Comparison of ENCODE assay signal across 1 cellular context in the genomic region with DNA sequence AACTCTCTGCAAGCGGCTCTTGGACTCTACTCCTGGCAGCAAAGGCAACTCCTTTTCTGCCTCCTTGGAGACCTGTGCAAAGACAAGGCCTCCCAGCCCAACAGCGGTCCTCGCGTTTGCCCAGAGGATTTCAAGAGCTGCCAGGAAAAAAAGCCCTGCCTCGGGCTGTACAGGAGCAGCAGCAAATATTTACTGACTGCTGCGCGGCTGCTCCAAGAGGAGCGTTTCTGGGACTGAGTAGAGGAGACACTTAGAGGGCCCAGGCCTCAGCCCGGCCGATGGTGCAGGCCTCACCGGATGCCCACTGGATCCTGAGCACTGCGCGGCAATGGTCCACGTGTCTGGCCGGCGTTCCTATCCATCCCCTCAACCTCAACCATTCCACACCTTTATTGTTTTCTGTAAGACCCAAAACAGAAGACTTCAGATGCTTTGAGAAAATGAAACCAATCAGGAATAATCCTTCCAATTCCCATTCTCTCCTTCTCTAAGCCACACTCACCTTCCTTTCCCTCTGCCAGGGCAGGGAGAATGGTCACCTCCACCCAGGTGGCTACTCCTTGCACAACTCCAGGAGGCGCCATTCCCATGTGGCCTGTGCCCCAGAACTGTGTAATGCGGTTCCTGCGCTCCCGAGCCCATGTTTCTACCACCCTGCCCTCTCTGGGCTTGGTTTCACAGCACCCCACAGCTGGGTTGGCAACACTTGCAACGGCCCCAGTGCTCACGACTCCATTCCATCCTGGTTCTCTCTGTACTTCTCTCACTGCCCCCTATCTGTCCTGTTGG.
TF ChIP-seq lines count a peak whose summit lies in the region.

No MANE protein-coding gene starts in this region.

TF ChIP-seq in WTC11, 78 proteins besides CTCF, POLR2A, EP300 and RAD21 (continued from another document):
- TF ChIP-seq E2F5 (CRISPR knock-in tag; IDR thresholded peaks at IDR 0.05) (no peak), NR2C2 (CRISPR knock-in tag; IDR thresholded peaks at IDR 0.05) (no peak), SP1 (CRISPR knock-in tag; conservative IDR thresholded peaks at IDR 0.05) (no peak), TCF7 (CRISPR knock-in tag; IDR thresholded peaks at IDR 0.05; ENCODE audit: low read depth) (no peak), TEAD1 (CRISPR knock-in tag; IDR thresholded peaks at IDR 0.05) (no peak), NFYB (CRISPR knock-in tag; conservative IDR thresholded peaks at IDR 0.05; ENCODE audit: low read depth) (no peak), CREB1 (CRISPR knock-in tag; IDR thresholded peaks at IDR 0.05) (no peak), ZNF138 (CRISPR knock-in tag; conservative IDR thresholded peaks at IDR 0.05) (no peak), NR1H2 (CRISPR knock-in tag; IDR thresholded peaks at IDR 0.05) (no peak), PRDM15 (CRISPR knock-in tag; IDR thresholded peaks at IDR 0.05) (no peak), ATF2 (CRISPR knock-in tag; IDR thresholded peaks at IDR 0.05; ENCODE audit: borderline replicate concordance, low read depth) (no peak), FOXK1 (CRISPR knock-in tag; IDR thresholded peaks at IDR 0.05) (no peak), AFF4 (CRISPR knock-in tag; IDR thresholded peaks at IDR 0.05; ENCODE audit: borderline replicate concordance) (no peak), GTF2I (CRISPR knock-in tag; conservative IDR thresholded peaks at IDR 0.05) (no peak), ZBTB43 (CRISPR knock-in tag; IDR thresholded peaks at IDR 0.05) (no peak)
- TF ChIP-seq, protein P1, sequence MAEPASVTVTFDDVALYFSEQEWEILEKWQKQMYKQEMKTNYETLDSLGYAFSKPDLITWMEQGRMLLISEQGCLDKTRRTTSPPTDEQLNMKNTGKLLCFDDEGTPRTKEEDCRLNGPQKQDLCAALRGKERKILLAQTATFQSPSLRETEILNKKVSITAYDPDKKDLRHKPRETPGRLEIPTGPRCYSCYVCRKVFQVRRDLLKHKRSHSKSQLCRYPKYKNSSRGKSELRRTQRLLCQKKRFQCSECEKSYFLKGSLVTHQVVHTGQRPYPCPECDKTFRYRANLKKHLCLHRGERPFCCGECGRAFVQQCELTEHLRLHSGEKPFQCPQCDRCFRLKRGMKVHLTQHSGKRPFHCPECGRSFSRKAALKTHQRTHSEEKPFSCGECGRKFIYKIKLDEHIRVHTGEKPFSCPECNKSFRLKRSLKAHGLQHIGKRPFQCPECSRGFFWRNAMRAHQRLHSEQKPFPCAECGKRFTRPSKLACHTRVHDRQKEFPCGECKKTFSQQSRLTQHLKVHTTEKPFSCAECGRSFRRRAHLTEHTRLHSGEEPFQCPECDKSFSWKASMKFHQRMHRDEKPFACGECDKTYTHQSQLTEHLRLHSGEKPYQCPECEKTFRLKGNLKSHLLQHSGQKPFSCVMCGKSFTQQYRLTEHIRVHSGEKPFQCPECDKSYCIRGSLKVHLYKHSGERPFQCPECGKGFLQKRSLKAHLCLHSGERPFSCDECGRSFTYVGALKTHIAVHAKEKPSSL (CRISPR knock-in tag; conservative IDR thresholded peaks at IDR 0.05) = no peak
- TF ChIP-seq, protein P2, sequence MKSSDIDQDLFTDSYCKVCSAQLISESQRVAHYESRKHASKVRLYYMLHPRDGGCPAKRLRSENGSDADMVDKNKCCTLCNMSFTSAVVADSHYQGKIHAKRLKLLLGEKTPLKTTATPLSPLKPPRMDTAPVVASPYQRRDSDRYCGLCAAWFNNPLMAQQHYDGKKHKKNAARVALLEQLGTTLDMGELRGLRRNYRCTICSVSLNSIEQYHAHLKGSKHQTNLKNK (CRISPR knock-in tag; IDR thresholded peaks at IDR 0.05) = no peak
TF ChIP-seq in WTC11: peak in this region for 0.
